Comparison of ENCODE assay signal across 15 cellular contexts in genomic region chr2:241542278-241542605, GRCh38. TPM values are rescaled to one million over a fixed set of nuclear protein-coding genes. Genes with fewer than 3 reads are reported as not detected.
DNase-seq lines count a peak whose midpoint lies in the region; ATAC-seq and TF ChIP-seq lines count a peak whose summit lies in the region.
"Had no signal": no experiment of that assay in that cellular context is flagged by ENCODE, and none has a peak within 500 bp of the region (broad histone marks: within the 10 kb centered on the region; RNA-seq: fewer than 3 reads in every experiment).

No MANE protein-coding gene starts in this region.

- TF ChIP-seq POLR2A in adrenal gland (IDR thresholded peaks at IDR 0.05) = no peak

- WGBS in adrenal gland, 4 donors = 36 to 64% (median 44%) methylated on average over 1 to 15 of the region's 15 CpGs
- 38 to 60% (median 51%) methylated on average over 13 to 15 of the region's 15 CpGs for WGBS in psoas muscle, 3 donors

- H3K36me3 ChIP-seq in adrenal gland (replicated peaks in 1 of 2) (no peaks in the 10 kb centered on the region), psoas muscle (ENCODE audit: insufficient read depth in 1 of 2, low read depth in 1 of 2) (no peaks in the 10 kb centered on the region), tibial artery (no peaks in the 10 kb centered on the region)
- H3K36me3 ChIP-seq: stomach had no signal

- TF ChIP-seq CTCF in GM20000 (IDR thresholded peaks at IDR 0.05; ENCODE audit: extremely low read depth, missing control alignments) (no peak), adrenal gland (IDR thresholded peaks at IDR 0.05) (no peak), psoas muscle (IDR thresholded peaks at IDR 0.05) (no peak), tibial artery (IDR thresholded peaks at IDR 0.05) (no peak)

- H3K4me1 ChIP-seq in adrenal gland (replicated peaks in 1 of 2) (peaks cover 12 to 16% of the 10 kb centered on the region in 2 donors), psoas muscle (peaks cover 21% of the 10 kb centered on the region), tibial artery (peaks cover 0 to 34% (median 23%) of the 10 kb centered on the region in 4 donors)

- ATAC-seq in psoas muscle = peak; percentile 8 to 39 (median 33)
- no peak for ATAC-seq in GM19328 (IDR thresholded peaks at IDR 0.05; ENCODE audit: unreplicated experiment)
- no peak for ATAC-seq in GM21423 (IDR thresholded peaks at IDR 0.05; ENCODE audit: unreplicated experiment)
- ATAC-seq: activated CD4-positive, CD25-positive, alpha-beta regulatory T cell treated with anti-CD3 and anti-CD28 coated beads, Interleukin-2, amount 50 U/mL, for 24 hours had no signal

- peak; percentile 24 for DNase-seq in GM20000 (ENCODE audit: low spot score)
- DNase-seq in adrenal gland = peak in 5 of 7 donors; percentile 56 to 74 (median 56)
- peak; percentile 5 for DNase-seq in iPS-NIHi7 (ENCODE audit: extremely low spot score)
- peak in 1 of 2 donors; percentile 59 for DNase-seq in psoas muscle
- no peak for DNase-seq in tibial artery
- DNase-seq: Caco-2, glutamatergic neuron, Kasumi-1, NCI-H69, stomach, T-helper 9 cell had no signal

- H3K4me3 ChIP-seq in adrenal gland (peak overlapping the region in 1 of 4 donors; percentile 58), psoas muscle (no peak overlapping the region), tibial artery (no peak overlapping the region)
- H3K4me3 ChIP-seq: SK-N-MC had no signal

- intact Hi-C loops in adrenal gland (cut with DNase I) = no loop called here
- intact Hi-C loops in psoas muscle (cut with DNase I) = no loop called here
- intact Hi-C loops in tibial artery (cut with DNase I; ENCODE audit: low total_unique reads) = no loop called here

- H3K9me3 ChIP-seq in adrenal gland (replicated peaks in 1 of 3) (no peaks in the 10 kb centered on the region), psoas muscle (no peaks in the 10 kb centered on the region), tibial artery (no peaks in the 10 kb centered on the region)
- H3K9me3 ChIP-seq: Caco-2, stomach had no signal

- no peaks in the 10 kb centered on the region for H3K27me3 ChIP-seq in adrenal gland
- H3K27me3 ChIP-seq in psoas muscle (ENCODE audit: insufficient read depth in 3 of 3, low read length in 2 of 3) = peaks cover 0 to 28% (median 4%) of the 10 kb centered on the region in 3 donors
- H3K27me3 ChIP-seq in tibial artery = peaks cover 0 to 73% of the 10 kb centered on the region in 2 donors

- H3K27ac ChIP-seq in adrenal gland = no peak overlapping the region
- H3K27ac ChIP-seq in psoas muscle = no peak overlapping the region
- H3K27ac ChIP-seq in tibial artery = no peak overlapping the region
- H3K27ac ChIP-seq: SK-N-MC, stomach had no signal

RNA-seq across cellular contexts. Expression of gene BOK, which starts 16.3 kb away (rescaled TPM):
- total RNA-seq in adrenal gland = 10 to 100 TPM; 10.3 to 41.7 (median 16.7) TPM
- 10 to 100 TPM in 1 of 3 donors, 1 to 10 TPM in 2; 2.9 to 19.3 (median 7.8) TPM for polyA plus RNA-seq in adrenal gland
- 1 to 10 TPM; 1.3 to 3.9 (median 3.2) TPM for total RNA-seq in psoas muscle
- polyA plus RNA-seq in psoas muscle = 10 to 100 TPM in 1 of 3 donors, 1 to 10 TPM in 2; 1.3 to 12.8 (median 3.9) TPM

RNA-seq across cellular contexts. Expression of gene STK25, which starts 33.9 kb away (rescaled TPM):
- total RNA-seq in adrenal gland = 100 to 1,000 TPM in 7 of 8 donors, 10 to 100 TPM in 1; 71.4 to 352 (median 167) TPM
- 100 to 1,000 TPM; 100 to 318 (median 246) TPM for polyA plus RNA-seq in adrenal gland
- 100 to 1,000 TPM; 268 to 382 (median 276) TPM for total RNA-seq in psoas muscle
- 100 to 1,000 TPM; 227 to 489 (median 385) TPM for polyA plus RNA-seq in psoas muscle

Comparison
In these comparisons a context has a peak if more than half of its experiments do, and no peak if none do; other contexts are left out.
1. DNase-seq: peak in GM20000 (single experiment), adrenal gland (5 of 7) and iPS-NIHi7 (single experiment); none in tibial artery (0 of 2).
2. ATAC-seq: peak in psoas muscle (4 of 4); none in GM19328 (single experiment) and GM21423 (single experiment).